In genomic region chr9:95317893-95318211, GRCh38 we compare ENCODE assay signal across 8 cellular contexts. TPM values are rescaled to one million over a fixed set of nuclear protein-coding genes. Genes with fewer than 3 reads are reported as not detected.
DNase-seq lines count a peak whose midpoint lies in the region; ATAC-seq and TF ChIP-seq lines count a peak whose summit lies in the region.

No MANE protein-coding gene starts in this region.

- H3K4me1 ChIP-seq in left ventricle myocardium inferior = peaks cover 22% of the 10 kb centered on the region
- no peaks in the 10 kb centered on the region for H3K4me1 ChIP-seq in breast epithelium
- H3K4me1 ChIP-seq in mesodermal cell (ENCODE audit: control insufficient read depth, insufficient read depth, low read length, poor library complexity, severe bottlenecking) = no peaks in the 10 kb centered on the region
- H3K4me1 ChIP-seq in uterus = no peaks in the 10 kb centered on the region

- H3K4me3 ChIP-seq in left ventricle myocardium inferior (peak overlapping the region; percentile 99), breast epithelium (peak overlapping the region; percentile 85 to 95 (median 94)), mesodermal cell (ENCODE audit: extremely low read depth, insufficient read depth, low read length, poor library complexity, severe bottlenecking) (peak overlapping the region; percentile 56), uterus (peak overlapping the region; percentile 84 to 90)

- H3K27me3 ChIP-seq in left ventricle myocardium inferior (ENCODE audit: low read depth) (no peaks in the 10 kb centered on the region), breast epithelium (no peaks in the 10 kb centered on the region), uterus (no peaks in the 10 kb centered on the region)

- 7 to 40% methylated on average over 2 to 7 of the region's 10 CpGs for WGBS in mesodermal cell (ENCODE audit: insufficient coverage in 2 of 2), 2 experiments

- H3K27ac ChIP-seq in left ventricle myocardium inferior (replicated peaks) (peak overlapping the region; percentile 99), breast epithelium (peak overlapping the region; percentile 84 to 93), mesodermal cell (ENCODE audit: low read depth, low read length, severe bottlenecking) (peak overlapping the region; percentile 100), uterus (peak overlapping the region; percentile 92 to 93)

- H3K36me3 ChIP-seq in left ventricle myocardium inferior = no peaks in the 10 kb centered on the region
- no peaks in the 10 kb centered on the region for H3K36me3 ChIP-seq in breast epithelium
- H3K36me3 ChIP-seq in mesodermal cell (ENCODE audit: control insufficient read depth, insufficient read depth, low read length) = no peaks in the 10 kb centered on the region
- no peaks in the 10 kb centered on the region for H3K36me3 ChIP-seq in uterus

- H3K9me3 ChIP-seq in left ventricle myocardium inferior (replicated peaks) (no peaks in the 10 kb centered on the region), breast epithelium (no peaks in the 10 kb centered on the region), mesodermal cell (ENCODE audit: control insufficient read depth, low read length) (no peaks in the 10 kb centered on the region), uterus (no peaks in the 10 kb centered on the region)

- DNase-seq in left ventricle myocardium inferior (no peak), left ventricle myocardium superior (no peak), breast epithelium (ENCODE audit: low spot score in 2 of 2) (no peak), uterus (no peak), HCEC 1CT (no peak)

- ATAC-seq in left ventricle myocardium superior (no peak), GM19395 (IDR thresholded peaks at IDR 0.05; ENCODE audit: unreplicated experiment) (no peak), GM21528 (IDR thresholded peaks at IDR 0.05; ENCODE audit: low FRiP score, unreplicated experiment) (no peak)

- intact Hi-C loops in left ventricle myocardium inferior (cut with micrococcal nuclease) = no loop called here
- intact Hi-C loops in left ventricle myocardium superior (cut with micrococcal nuclease) = loop anchor here (10.0 kb wide), 1 partner anchor 1367 kb away; no protein-coding TSS in a partner anchor
- intact Hi-C loops in breast epithelium (cut with DNase I; ENCODE audit: low total_unique reads) = no loop called here
- intact Hi-C loops in uterus (cut with DNase I; ENCODE audit: low total_unique reads) = no loop called here

- TF ChIP-seq CTCF in left ventricle myocardium inferior (IDR thresholded peaks at IDR 0.05; ENCODE audit: borderline replicate concordance) (no peak), breast epithelium (IDR thresholded peaks at IDR 0.05) (no peak), uterus (IDR thresholded peaks at IDR 0.05) (peak in 1 of 4 experiments; percentile 1)

- TF ChIP-seq POLR2A in breast epithelium (IDR thresholded peaks at IDR 0.05) (no peak), uterus (IDR thresholded peaks at IDR 0.05) (no peak)

RNA-seq across cellular contexts. Expression of gene FANCC, which starts 0.3 kb away (rescaled TPM):
- 4.1 TPM for total RNA-seq in left ventricle myocardium inferior
- total RNA-seq in left ventricle myocardium superior = 5.9 TPM
- 10 to 100 TPM in 1 of 3 donors, 1 to 10 TPM in 2; 4.2 to 11.4 (median 9.2) TPM for total RNA-seq in breast epithelium
- 10.9 TPM for polyA plus RNA-seq in mesodermal cell (2013, experiment 1 of 2)
- 12.8 TPM for polyA plus RNA-seq in mesodermal cell (2013, experiment 2 of 2)
- total RNA-seq in uterus = 10 to 100 TPM in 3 of 4 donors, 1 to 10 TPM in 1; 4.1 to 21.4 (median 15.9) TPM
